Comparison of ENCODE assay signal across 13 cellular contexts in the genomic region with DNA sequence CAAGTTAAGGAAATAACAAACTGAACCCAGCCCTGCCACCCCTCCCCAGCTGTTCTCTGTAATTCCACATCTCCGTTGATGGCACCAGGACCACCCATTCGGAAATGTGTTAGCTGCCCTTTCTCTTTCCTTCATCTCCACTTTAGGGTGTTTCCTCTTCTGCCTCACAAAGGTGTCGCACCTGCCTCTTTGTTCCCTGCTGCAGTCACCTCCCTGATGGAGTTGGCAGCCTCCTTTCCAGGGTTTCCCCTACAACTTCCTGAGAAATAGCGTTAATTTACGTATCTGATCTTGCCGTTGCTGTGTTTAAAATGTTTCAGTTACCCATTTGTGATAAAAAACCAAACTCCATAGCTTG. TPM values are rescaled to one million over a fixed set of nuclear protein-coding genes. Genes with fewer than 3 reads are reported as not detected.
A peak's percentile ranks its signal among the peaks of the same experiment; 100 is the strongest.
DNase-seq lines count a peak whose midpoint lies in the region; ATAC-seq, FAIRE-seq and TF ChIP-seq lines count a peak whose summit lies in the region.
"Had no signal": no experiment of that assay in that cellular context is flagged by ENCODE, and none has a peak within 500 bp of the region (broad histone marks: within the 10 kb centered on the region; RNA-seq: fewer than 3 reads in every experiment).

No MANE protein-coding gene starts in this region.

- no peak for FAIRE-seq in pancreas (lab: Jason Lieb, UNC)
- FAIRE-seq: urothelium cell line had no signal

- H3K4me3 ChIP-seq in pancreas, result no peak overlapping the region

- no peak overlapping the region for H3K4me3 Mint-ChIP-seq in H9
- no peak overlapping the region for H3K4me3 Mint-ChIP-seq in activated T-helper 17 cell treated with anti-CD3 and anti-CD28 coated beads, Interleukin-2, amount 50 U/mL, for 72 hours
- no peak overlapping the region for H3K4me3 Mint-ChIP-seq in activated CD4-positive, alpha-beta memory T cell treated with anti-CD3 and anti-CD28 coated beads, Interleukin-2, amount 10 ng/mL, durations not matched to agents 7 days and 5 days
- H3K4me3 Mint-ChIP-seq: stimulated activated memory B cell treated with anti-CD40 and anti-IgM and Interleukin-4, amounts not matched to agents 10 μg/mL and 1 μg/mL and 100 μg/mL, for 72 hours had no signal

- no peaks in the 10 kb centered on the region for H3K23me2 ChIP-seq in H9 (ENCODE audit: insufficient read length, low read depth, low read length, poor library complexity, severe bottlenecking)

- H3K27ac Mint-ChIP-seq in H9, result no peak overlapping the region
- no peak overlapping the region for H3K27ac Mint-ChIP-seq in activated T-helper 17 cell treated with anti-CD3 and anti-CD28 coated beads, Interleukin-2, amount 50 U/mL, for 72 hours
- no peak overlapping the region for H3K27ac Mint-ChIP-seq in activated CD4-positive, alpha-beta memory T cell treated with anti-CD3 and anti-CD28 coated beads, Interleukin-2, amount 10 ng/mL, durations not matched to agents 7 days and 5 days
- H3K27ac Mint-ChIP-seq: stimulated activated memory B cell treated with anti-CD40 and anti-IgM and Interleukin-4, amounts not matched to agents 10 μg/mL and 1 μg/mL and 100 μg/mL, for 72 hours had no signal

- H3K27ac ChIP-seq in H9 (ENCODE audit: insufficient read length, low read depth, low read length), result no peak overlapping the region
- no peak overlapping the region for H3K27ac ChIP-seq in pancreas
- H3K27ac ChIP-seq: RWPE1 had no signal

- no peak overlapping the region for H2AFZ ChIP-seq in H9 (ENCODE audit: low read length)

- H3K27me3 ChIP-seq in H9 (ENCODE audit: insufficient read depth, low read length) (no peaks in the 10 kb centered on the region), pancreas (no peaks in the 10 kb centered on the region)

- no peaks in the 10 kb centered on the region for H3K9me3 Mint-ChIP-seq in H9
- no peaks in the 10 kb centered on the region for H3K9me3 Mint-ChIP-seq in activated T-helper 17 cell treated with anti-CD3 and anti-CD28 coated beads, Interleukin-2, amount 50 U/mL, for 72 hours
- H3K9me3 Mint-ChIP-seq in activated CD4-positive, alpha-beta memory T cell treated with anti-CD3 and anti-CD28 coated beads, Interleukin-2, amount 10 ng/mL, durations not matched to agents 7 days and 5 days, result no peaks in the 10 kb centered on the region
- H3K9me3 Mint-ChIP-seq: stimulated activated memory B cell treated with anti-CD40 and anti-IgM and Interleukin-4, amounts not matched to agents 10 μg/mL and 1 μg/mL and 100 μg/mL, for 72 hours had no signal

- intact Hi-C loops in pancreas (cut with DNase I), result loop anchor here in 2 of 3 donors (10.0 kb wide), 2 partner anchors 221 to 361 kb away; no protein-coding TSS in a partner anchor

- POLR2A ChIA-PET in activated CD4-positive, alpha-beta memory T cell treated with anti-CD3 and anti-CD28 coated beads, Interleukin-2, amount 10 ng/mL, durations not matched to agents 7 days and 5 days (lab: Charles Lee), result no interaction called here

- no peak overlapping the region for H3K9ac ChIP-seq in H9 (ENCODE audit: extremely low read depth, insufficient read length, low read length)

- no peaks in the 10 kb centered on the region for H3K27me3 Mint-ChIP-seq in H9 (ENCODE audit: low read depth)
- peaks cover 3% of the 10 kb centered on the region for H3K27me3 Mint-ChIP-seq in activated T-helper 17 cell treated with anti-CD3 and anti-CD28 coated beads, Interleukin-2, amount 50 U/mL, for 72 hours
- H3K27me3 Mint-ChIP-seq in activated CD4-positive, alpha-beta memory T cell treated with anti-CD3 and anti-CD28 coated beads, Interleukin-2, amount 10 ng/mL, durations not matched to agents 7 days and 5 days, result peaks cover 16% of the 10 kb centered on the region
- H3K27me3 Mint-ChIP-seq: stimulated activated memory B cell treated with anti-CD40 and anti-IgM and Interleukin-4, amounts not matched to agents 10 μg/mL and 1 μg/mL and 100 μg/mL, for 72 hours had no signal

- no peak overlapping the region for H2BK5ac ChIP-seq in H9 (ENCODE audit: insufficient read length, low read length)

- H3K18ac ChIP-seq in H9 (ENCODE audit: insufficient read length, low read depth, low read length), result no peak overlapping the region

- H3K4me1 ChIP-seq in H9 (ENCODE audit: insufficient read depth, low read length) (peaks cover 10% of the 10 kb centered on the region; the same call in 1 of the 2 replicates), pancreas (peaks cover 0 to 5% (median 0%) of the 10 kb centered on the region in 3 donors)

- H3K56ac ChIP-seq in H9 (ENCODE audit: insufficient read length, low read depth, low read length), result no peak overlapping the region

- CTCF ChIA-PET in activated CD4-positive, alpha-beta memory T cell treated with anti-CD3 and anti-CD28 coated beads, Interleukin-2, amount 10 ng/mL, durations not matched to agents 7 days and 5 days (lab: Charles Lee), result interaction anchor here (0.7 to 4.4 kb wide), 12 partner anchors 10 to 617 kb away, joined by 3 to 32 read pairs (median 4); partner anchors contain the start of gene MED12L

- no peaks in the 10 kb centered on the region for H3K9me3 ChIP-seq in H9 (ENCODE audit: control insufficient read depth, low read depth, low read length)
- H3K9me3 ChIP-seq in pancreas, result no peaks in the 10 kb centered on the region

- H3K23ac ChIP-seq in H9 (ENCODE audit: insufficient read length, low read depth, low read length), result no peak overlapping the region

- no peaks in the 10 kb centered on the region for H3K79me2 ChIP-seq in H9 (ENCODE audit: insufficient read depth, low read length)

- H3K14ac ChIP-seq in H9 (ENCODE audit: insufficient read depth, low read length), result no peak overlapping the region

- no peak overlapping the region for H2BK15ac ChIP-seq in H9 (ENCODE audit: low read depth, low read length)

- no peak overlapping the region for H3K4me2 ChIP-seq in H9 (ENCODE audit: insufficient read depth, insufficient read length, low read length)

- no peak overlapping the region for H3K4ac ChIP-seq in H9 (ENCODE audit: low read depth, low read length)

- H3T11ph ChIP-seq in H9 (ENCODE audit: low read length), result no peak overlapping the region

- no peaks in the 10 kb centered on the region for H3K36me3 ChIP-seq in pancreas

- H2BK120ac ChIP-seq in H9 (ENCODE audit: low read depth, low read length, poor library complexity, severe bottlenecking), result no peak overlapping the region

- no peak overlapping the region for H4K5ac ChIP-seq in H9 (ENCODE audit: insufficient read length, low read depth, low read length)

- TF ChIP-seq CTCF in H9 (conservative IDR thresholded peaks at IDR 0.05) (no peak), pancreas (IDR thresholded peaks at IDR 0.05) (no peak)

- no peak overlapping the region for H2BK12ac ChIP-seq in H9 (ENCODE audit: insufficient read length, low read depth, low read length)

- H3K36me3 Mint-ChIP-seq in H9 (ENCODE audit: insufficient read depth in 1 of 3, low read depth in 3 of 3), result peaks cover 0 to 7% (median 0%) of the 10 kb centered on the region in 3 experiments; a peak in 2 of 7 replicates
- no peaks in the 10 kb centered on the region for H3K36me3 Mint-ChIP-seq in activated T-helper 17 cell treated with anti-CD3 and anti-CD28 coated beads, Interleukin-2, amount 50 U/mL, for 72 hours (ENCODE audit: low read depth)
- no peaks in the 10 kb centered on the region for H3K36me3 Mint-ChIP-seq in activated CD4-positive, alpha-beta memory T cell treated with anti-CD3 and anti-CD28 coated beads, Interleukin-2, amount 10 ng/mL, durations not matched to agents 7 days and 5 days (ENCODE audit: low read depth)
- H3K36me3 Mint-ChIP-seq: stimulated activated memory B cell treated with anti-CD40 and anti-IgM and Interleukin-4, amounts not matched to agents 10 μg/mL and 1 μg/mL and 100 μg/mL, for 72 hours had no signal

- no peak overlapping the region for H4K91ac ChIP-seq in H9 (ENCODE audit: insufficient read length, low read depth, low read length)

- no peaks in the 10 kb centered on the region for H4K20me1 ChIP-seq in H9 (ENCODE audit: control insufficient read depth, insufficient read depth, insufficient read length)

- H3K79me1 ChIP-seq in H9 (ENCODE audit: insufficient read depth, low read depth, low read length, poor library complexity, severe bottlenecking), result no peaks in the 10 kb centered on the region

- peaks cover 7 to 9% of the 10 kb centered on the region in 2 experiments; a peak in 3 of 4 replicates for H3K4me1 Mint-ChIP-seq in H9
- no peaks in the 10 kb centered on the region for H3K4me1 Mint-ChIP-seq in activated T-helper 17 cell treated with anti-CD3 and anti-CD28 coated beads, Interleukin-2, amount 50 U/mL, for 72 hours
- no peaks in the 10 kb centered on the region for H3K4me1 Mint-ChIP-seq in activated CD4-positive, alpha-beta memory T cell treated with anti-CD3 and anti-CD28 coated beads, Interleukin-2, amount 10 ng/mL, durations not matched to agents 7 days and 5 days

- no peak overlapping the region for H2BK20ac ChIP-seq in H9 (ENCODE audit: low read depth, low read length, poor library complexity, severe bottlenecking)

- WGBS in H9 (ENCODE audit: extremely low coverage, insufficient read length, low lambda C conversion rate), result no CpG with 5 or more reads among the region's 6 CpGs
- WGBS in pancreas, 2 donors, result 27 to 36% methylated on average over 6 of the region's 6 CpGs

- H2AK5ac ChIP-seq in H9 (ENCODE audit: insufficient read length, low read length), result no peak overlapping the region

- ATAC-seq in GM18868 (IDR thresholded peaks at IDR 0.05; ENCODE audit: unreplicated experiment) (peak; percentile 1), pancreas (peak in 3 of 4 donors; percentile 17 to 51 (median 35))
- ATAC-seq in activated T-helper 17 cell treated with anti-CD3 and anti-CD28 coated beads, Interleukin-2, amount 50 U/mL, for 72 hours (replicated peaks), result peak; percentile 12

- peak; percentile 42 for DNase-seq in H9
- DNase-seq in pancreas, result no peak
- no peak for DNase-seq in retina
- DNase-seq in medulla oblongata (ENCODE audit: extremely low spot score), result no peak
- DNase-seq in NCI-H69 (lab: John Stamatoyannopoulos, UW), result no peak
- no peak for DNase-seq in activated CD4-positive, alpha-beta memory T cell treated with anti-CD3 and anti-CD28 coated beads, Interleukin-2, amount 10 ng/mL, durations not matched to agents 7 days and 5 days

- H4K8ac ChIP-seq in H9 (replicated peaks; ENCODE audit: insufficient read length, low read depth, low read length), result no peak overlapping the region

RNA-seq across cellular contexts. Expression of gene GPR171, which starts 57.3 kb away (rescaled TPM):
- not detected in 2 replicates for total RNA-seq in H9 (2021)
- total RNA-seq in activated T-helper 17 cell treated with anti-CD3 and anti-CD28 coated beads, Interleukin-2, amount 50 U/mL, for 72 hours, result 100 to 1,000 TPM; 108 to 131 TPM
- total RNA-seq in pancreas, result under 1 TPM in 4 of 6 donors, not detected in 2; 0.13 to 0.92 (median 0.27) TPM
- polyA plus RNA-seq in pancreas, result under 1 TPM; 0.12 to 0.15 TPM
- 100 to 1,000 TPM; 204 to 222 TPM for total RNA-seq in activated CD4-positive, alpha-beta memory T cell treated with anti-CD3 and anti-CD28 coated beads, Interleukin-2, amount 10 ng/mL, durations not matched to agents 7 days and 5 days
- total RNA-seq: dermis microvascular lymphatic vessel endothelial cell, HT1080 had no signal

Comparison
In these comparisons a context has a peak if more than half of its experiments do, and no peak if none do; other contexts are left out.
1. RNA of gene GPR171, which starts 57.3 kb away (total RNA-seq): 204 to 222 TPM in activated CD4-positive, alpha-beta memory T cell treated with anti-CD3 and anti-CD28 coated beads, Interleukin-2, amount 10 ng/mL, durations not matched to agents 7 days and 5 days and 108 to 131 TPM in activated T-helper 17 cell treated with anti-CD3 and anti-CD28 coated beads, Interleukin-2, amount 50 U/mL, for 72 hours; 0.13 to 0.92 TPM in pancreas and not detected in H9; every median in the first group is over 10 times any median in the second.
2. Peak in every context shown above with its lines, with median percentiles within 50 percentile points of each other: ATAC-seq.